Comparison of ENCODE assay signal across 18 cellular contexts in genomic region chr2:1502891-1503304, GRCh38.
DNase-seq lines count a peak whose midpoint lies in the region; ATAC-seq, FAIRE-seq and TF ChIP-seq lines count a peak whose summit lies in the region.
"Had no signal": no experiment of that assay in that cellular context is flagged by ENCODE, and none has a peak within 500 bp of the region (broad histone marks: within the 10 kb centered on the region; RNA-seq: fewer than 3 reads in every experiment).

No MANE protein-coding gene starts in this region.

- H3K27ac ChIP-seq in right atrium auricular region, result no peak overlapping the region
- no peak overlapping the region for H3K27ac ChIP-seq in HepG2 (ENCODE audit: extremely low read length, insufficient read depth, low read length)
- H3K27ac ChIP-seq: BLaER1 treated with 17β-estradiol and CSF1 and Interleukin-3, amounts not matched to agents 10 nM and 100 nM; KMS-11 had no signal

- FAIRE-seq in HepG2 (lab: Jason Lieb, UNC), result no peak
- FAIRE-seq: A204.1 had no signal

- no peaks in the 10 kb centered on the region for H3K79me2 ChIP-seq in HepG2 (ENCODE audit: insufficient read depth, low read length)

- H3K36me3 ChIP-seq in right atrium auricular region (no peaks in the 10 kb centered on the region), HepG2 (replicated peaks in 1 of 2; ENCODE audit: control insufficient read depth in 1 of 2, insufficient read depth in 2 of 2, low read length in 2 of 2) (no peaks in the 10 kb centered on the region)
- H3K36me3 ChIP-seq: BLaER1 treated with 17β-estradiol and CSF1 and Interleukin-3, amounts not matched to agents 10 nM and 100 nM had no signal

- WGBS in HepG2 (ENCODE audit: low lambda C conversion rate), result 29% methylated on average over 3 of the region's 15 CpGs

- no peak overlapping the region for H2AFZ ChIP-seq in HepG2 (ENCODE audit: low read length)

- DNase-seq in cardiac septum (ENCODE audit: low spot score), result peak; percentile 66
- DNase-seq in right atrium auricular region (ENCODE audit: low spot score), result no peak
- no peak for DNase-seq in HepG2 (ENCODE audit: low spot score)
- peak; percentile 53 for DNase-seq in posterior vena cava (ENCODE audit: low spot score)
- no peak for DNase-seq in superior temporal gyrus (ENCODE audit: extremely low spot score)
- DNase-seq in NK-92 treated with Interleukin-12 subunit alpha and Interleukin-12 subunit beta, amount 100 ng/mL, for 24 hours (lab: John Stamatoyannopoulos, UW), result no peak
- no peak for DNase-seq in T-helper 1 cell
- DNase-seq: DMS79 treated with DMSO at 0.1 percent for 48 hours, GOT3, NCI-H1436, NCI-H2029, NCI-H2171, NCI-H446, OCI-M1, RPMI8226 had no signal

- BruUV-seq in HepG2 (replicated peaks; lab: Mats Ljungman, UMichigan), result no TSS peak

- H4K20me1 ChIP-seq in HepG2 (ENCODE audit: insufficient read depth, low read length), result no peaks in the 10 kb centered on the region; the same call in 1 of the 2 replicates
- H4K20me1 ChIP-seq: BLaER1 treated with 17β-estradiol and CSF1 and Interleukin-3, amounts not matched to agents 10 nM and 100 nM had no signal

- ATAC-seq in HepG2, result peak; percentile 44; the same call in 2 of the 3 replicates

- TF ChIP-seq CTCF in right atrium auricular region (IDR thresholded peaks at IDR 0.05) (no peak), HepG2 (CRISPR knock-in tag; IDR thresholded peaks at IDR 0.05) (no peak)

- TF ChIP-seq RAD21 in HepG2 (CRISPR knock-in tag; IDR thresholded peaks at IDR 0.05), result no peak

- TF ChIP-seq POLR2A in HepG2 (IDR thresholded peaks at IDR 0.05; ENCODE audit: insufficient read depth in 1 of 2, low read depth in 2 of 2, low read length in 2 of 2), result no peak

- H3K4me2 ChIP-seq in HepG2 (ENCODE audit: low read depth, low read length), result no peak overlapping the region
- H3K4me2 ChIP-seq: KMS-11 had no signal

- no peak overlapping the region for H3K9ac ChIP-seq in HepG2 (ENCODE audit: insufficient read depth, low read depth, low read length)
- H3K9ac ChIP-seq: BLaER1 treated with 17β-estradiol and CSF1 and Interleukin-3, amounts not matched to agents 10 nM and 100 nM; KMS-11 had no signal

- H3K4me1 ChIP-seq in right atrium auricular region, result no peaks in the 10 kb centered on the region
- H3K4me1 ChIP-seq in HepG2 (ENCODE audit: insufficient read depth, low read length), result no peaks in the 10 kb centered on the region

- in situ Hi-C loops in HepG2 (cut with HindIII; ENCODE audit: extremely low pct_ligation_motif_present, low pct_unique_long_range_greater_than_20kb), result no loop called here

- H3K27me3 ChIP-seq in right atrium auricular region, result no peaks in the 10 kb centered on the region
- H3K27me3 ChIP-seq in HepG2 (ENCODE audit: control insufficient read depth in 1 of 2, insufficient read depth in 2 of 2, low read length in 2 of 2), result peaks cover 3 to 66% of the 10 kb centered on the region in 2 experiments

- no peak for TF ChIP-seq EP300 in HepG2 (IDR thresholded peaks at IDR 0.05; ENCODE audit: low read depth in 2 of 2, low read length in 2 of 2)
- TF ChIP-seq EP300 in HepG2 (CRISPR knock-in tag; IDR thresholded peaks at IDR 0.05; ENCODE audit: borderline replicate concordance), result no peak

- CTCF ChIA-PET in HepG2 (lab: Yijun Ruan, JAX; ENCODE audit: low intra/inter-chr PET ratio, low total read pairs), result no interaction called here

- POLR2A ChIA-PET in HepG2 (lab: Yijun Ruan, JAX), result no interaction called here

- H3K4me3 ChIP-seq in right atrium auricular region (no peak overlapping the region), HepG2 (replicated peaks in 1 of 3; ENCODE audit: insufficient read depth in 1 of 3, low read depth in 2 of 3, low read length in 3 of 3) (no peak overlapping the region)
- H3K4me3 ChIP-seq: BLaER1 treated with 17β-estradiol and CSF1 and Interleukin-3, amounts not matched to agents 10 nM and 100 nM had no signal

- H3K9me3 ChIP-seq in right atrium auricular region (no peaks in the 10 kb centered on the region), HepG2 (ENCODE audit: low read length) (no peaks in the 10 kb centered on the region)
- H3K9me3 ChIP-seq: BLaER1 treated with 17β-estradiol and CSF1 and Interleukin-3, amounts not matched to agents 10 nM and 100 nM had no signal

- intact Hi-C loops in cardiac septum (cut with DNase I), result no loop called here
- intact Hi-C loops in HepG2 (cut with micrococcal nuclease; ENCODE audit: unreplicated experiment), result no loop called here
- intact Hi-C loops in posterior vena cava (cut with DNase I), result no loop called here

TF ChIP-seq in HepG2, 621 proteins besides CTCF, POLR2A, EP300 and RAD21:
- TF ChIP-seq HOMEZ (CRISPR knock-in tag; IDR thresholded peaks at IDR 0.05; ENCODE audit: low read depth), result no peak
- TF ChIP-seq MTF1 (CRISPR knock-in tag; IDR thresholded peaks at IDR 0.05), result no peak
- no peak for TF ChIP-seq NR3C1 (CRISPR knock-in tag; IDR thresholded peaks at IDR 0.05)
- TF ChIP-seq MBD4 (IDR thresholded peaks at IDR 0.05; ENCODE audit: borderline replicate concordance, low read length), result no peak
- no peak for TF ChIP-seq ZNF383 (CRISPR knock-in tag; IDR thresholded peaks at IDR 0.05; ENCODE audit: borderline replicate concordance)
- no peak for TF ChIP-seq SAP130 (CRISPR knock-in tag; IDR thresholded peaks at IDR 0.05; ENCODE audit: low read depth)
- no peak for TF ChIP-seq ZFP36 (IDR thresholded peaks at IDR 0.05; ENCODE audit: borderline replicate concordance, low read depth, low read length, partially characterized antibody)
- no peak for TF ChIP-seq ZSCAN20 (CRISPR knock-in tag; IDR thresholded peaks at IDR 0.05; ENCODE audit: borderline replicate concordance)
- no peak for TF ChIP-seq MED13 (CRISPR knock-in tag; IDR thresholded peaks at IDR 0.05)
- TF ChIP-seq U2AF2 (IDR thresholded peaks at IDR 0.05; ENCODE audit: low read depth, low read length), result no peak
- TF ChIP-seq JDP2 (CRISPR knock-in tag; IDR thresholded peaks at IDR 0.05; ENCODE audit: borderline replicate concordance), result no peak
- no peak for TF ChIP-seq RBM22 (optimal IDR thresholded peaks at IDR 0.05; ENCODE audit: low read length)
- TF ChIP-seq RXRA (CRISPR knock-in tag; IDR thresholded peaks at IDR 0.05), result no peak
- TF ChIP-seq NFKB2 (CRISPR knock-in tag; IDR thresholded peaks at IDR 0.05; ENCODE audit: borderline replicate concordance), result no peak
- TF ChIP-seq DR1 (CRISPR knock-in tag; IDR thresholded peaks at IDR 0.05), result no peak
- TF ChIP-seq NFRKB (IDR thresholded peaks at IDR 0.05), result no peak

Comparison
In these comparisons a context has a peak if more than half of its experiments do, and no peak if none do; other contexts are left out.
1. DNase-seq: peak in cardiac septum (single experiment) and posterior vena cava (single experiment); none in right atrium auricular region (single experiment), HepG2 (single experiment), superior temporal gyrus (single experiment), NK-92 treated with Interleukin-12 subunit alpha and Interleukin-12 subunit beta, amount 100 ng/mL, for 24 hours (single experiment) and T-helper 1 cell (0 of 5).